ENCODE assay signal across 21 cellular contexts in genomic region chr6:168053957-168054471, GRCh38. TPM values are rescaled to one million over a fixed set of nuclear protein-coding genes. Genes with fewer than 3 reads are reported as not detected.
"Had no signal": no experiment of that assay in that cellular context is flagged by ENCODE, and none has a peak within 500 bp of the region (broad histone marks: within the 10 kb centered on the region; RNA-seq: fewer than 3 reads in every experiment).

No MANE protein-coding gene starts in this region.

- DNase-seq: dorsolateral prefrontal cortex; effector CD8-positive, alpha-beta T cell; foreskin melanocyte; head of caudate nucleus; islet precursor cell; naive thymus-derived CD4-positive, alpha-beta T cell; nephron progenitor cell; retina; sigmoid colon; stimulated activated CD4-positive, alpha-beta T cell treated with anti-CD3 and anti-CD28 coated beads, Interleukin-12 subunit alpha, Interleukin-12 subunit beta, amount 100 ng/mL, for 4 hours; stimulated activated naive CD4-positive, alpha-beta T cell treated with Interleukin-2 at 50 U/mL for 16 hours had no signal

- H3K27me3 ChIP-seq: dorsolateral prefrontal cortex, neutrophil, sigmoid colon had no signal

- H3K36me3 ChIP-seq: neutrophil, sigmoid colon had no signal

- H3K9me3 ChIP-seq: neutrophil, psoas muscle, sigmoid colon had no signal

- H3K27ac ChIP-seq: coronary artery, dorsolateral prefrontal cortex, neutrophil, psoas muscle, sigmoid colon, skin epidermis had no signal

- FAIRE-seq: urothelium cell line had no signal

- ATAC-seq: naive thymus-derived CD4-positive, alpha-beta T cell had no signal

- H3K4me3 ChIP-seq: coronary artery, dorsolateral prefrontal cortex, psoas muscle, sigmoid colon, skin epidermis had no signal

RNA-seq across cellular contexts. Expression of gene FRMD1, which starts 25.0 kb away (rescaled TPM):
- total RNA-seq: lung microvascular endothelial cell; mononuclear cell; naive thymus-derived CD4-positive, alpha-beta T cell had no signal
- polyA plus RNA-seq: naive thymus-derived CD4-positive, alpha-beta T cell had no signal

RNA-seq across cellular contexts. Expression of gene KIF25, which starts 56.5 kb away (rescaled TPM):
- total RNA-seq: chondrocyte, liver, lung microvascular endothelial cell, mononuclear cell, osteoblast had no signal
- polyA plus RNA-seq: naive thymus-derived CD4-positive, alpha-beta T cell had no signal
